ENCODE assay signal across 19 cellular contexts in genomic region chr11:34140149-34140548, GRCh38. TPM values are rescaled to one million over a fixed set of nuclear protein-coding genes. Genes with fewer than 3 reads are reported as not detected.
DNase-seq lines count a peak whose midpoint lies in the region; ATAC-seq, FAIRE-seq and TF ChIP-seq lines count a peak whose summit lies in the region.
"Had no signal": no experiment of that assay in that cellular context is flagged by ENCODE, and none has a peak within 500 bp of the region (broad histone marks: within the 10 kb centered on the region; RNA-seq: fewer than 3 reads in every experiment).

No MANE protein-coding gene starts in this region.

- no peak for TF ChIP-seq RAD21 in K562 (CRISPR knock-in tag; conservative IDR thresholded peaks at IDR 0.05 in 1 of 2, IDR thresholded peaks at IDR 0.05 in 1 of 2)

- CTCF ChIA-PET in K562 (lab: Yijun Ruan, JAX; ENCODE audit: low intra/inter-chr PET ratio) = no interaction called here

- no peak overlapping the region for H3K4me3 ChIP-seq in K562
- H3K4me3 ChIP-seq in bronchial epithelial cell (ENCODE audit: low read depth, low read length) = no peak overlapping the region
- H3K4me3 ChIP-seq in neuronal stem cell (ENCODE audit: low read length in 2 of 2) = no peak overlapping the region
- no peak overlapping the region for H3K4me3 ChIP-seq in upper lobe of right lung
- H3K4me3 ChIP-seq: GM12878, GM23248 had no signal

- H2BK120ac ChIP-seq in neuronal stem cell (ENCODE audit: low read depth, low read length) = no peak overlapping the region

- H4K8ac ChIP-seq in neuronal stem cell (ENCODE audit: low read depth, low read length) = no peak overlapping the region

- POLR2A ChIA-PET in K562 (lab: Yijun Ruan, JAX) = interaction anchor here (0.6 to 1.2 kb wide), 2 partner anchors 8 to 372 kb away, joined by 3 read pairs; no protein-coding TSS in a partner anchor

- no peak overlapping the region for H3K14ac ChIP-seq in neuronal stem cell (ENCODE audit: low read length)

- peak overlapping the region; percentile 27 for H3K23ac ChIP-seq in neuronal stem cell (ENCODE audit: low read depth, low read length, poor library complexity)

- H4K20me1 ChIP-seq in K562 (replicated peaks; ENCODE audit: control insufficient read depth, insufficient read depth, low read length) = no peaks in the 10 kb centered on the region

- no peak overlapping the region for H2BK12ac ChIP-seq in neuronal stem cell (ENCODE audit: low read length)

- no peak overlapping the region for H2AFZ ChIP-seq in K562 (ENCODE audit: low read depth, low read length)
- no peak overlapping the region for H2AFZ ChIP-seq in neuronal stem cell (ENCODE audit: low read length)
- H2AFZ ChIP-seq: GM23248 had no signal

- FAIRE-seq in K562 (lab: Jason Lieb, UNC) (no peak), bronchial epithelial cell (lab: Jason Lieb, UNC) (peak; percentile 7)
- FAIRE-seq: G401.6, GM12878, GM19239, H1 had no signal

- H3K79me2 ChIP-seq in K562 (ENCODE audit: control insufficient read depth, insufficient read depth, low read length) = no peaks in the 10 kb centered on the region

- intact Hi-C loops in K562 (cut with micrococcal nuclease) = no loop called here
- intact Hi-C loops in upper lobe of right lung (cut with DNase I) = no loop called here

- H3K79me1 ChIP-seq in neuronal stem cell (ENCODE audit: low read depth, low read length) = no peaks in the 10 kb centered on the region

- no peak for TF ChIP-seq EP300 in K562 (IDR thresholded peaks at IDR 0.05; ENCODE audit: low read length)

- no peak overlapping the region for H3K4ac ChIP-seq in neuronal stem cell (ENCODE audit: low read length)

- no peak overlapping the region for H2BK5ac ChIP-seq in neuronal stem cell (ENCODE audit: low read length)

- in situ Hi-C loops in K562 (cut with MboI) = no loop called here

- H3K9me1 ChIP-seq in K562 (ENCODE audit: control insufficient read depth, insufficient read depth, low read length) = peaks cover 2% of the 10 kb centered on the region

- no peak overlapping the region for H4K91ac ChIP-seq in neuronal stem cell (ENCODE audit: low read depth, low read length, poor library complexity)

- 96% methylated on average over 11 of the region's 11 CpGs for WGBS in K562 (ENCODE audit: insufficient coverage, low coverage, missing lambda C conversion rate)
- no CpG with 5 or more reads among the region's 11 CpGs for WGBS in neuronal stem cell (ENCODE audit: extremely low coverage in 2 of 2, insufficient read length in 2 of 2, insufficient replicate concordance in 1 of 2), 2 donors

- H3K36me3 ChIP-seq in K562 (ENCODE audit: control insufficient read depth, insufficient read depth, low read length) (peaks cover 99% of the 10 kb centered on the region), bronchial epithelial cell (ENCODE audit: control insufficient read depth, insufficient read depth, low read length) (peaks cover 54% of the 10 kb centered on the region), neuronal stem cell (replicated peaks in 1 of 2; ENCODE audit: control insufficient read depth in 2 of 2, insufficient read depth in 2 of 2, low read length in 2 of 2) (peaks cover 44 to 97% of the 10 kb centered on the region in 2 donors), upper lobe of right lung (peaks cover 99% of the 10 kb centered on the region)

- no peak for ATAC-seq in K562
- peak; percentile 20 for ATAC-seq in upper lobe of right lung
- no peak for ATAC-seq in HG03520 (IDR thresholded peaks at IDR 0.05; ENCODE audit: unreplicated experiment)
- ATAC-seq: GM12878 had no signal

- H2BK15ac ChIP-seq in neuronal stem cell (ENCODE audit: low read length) = no peak overlapping the region

- no peaks in the 10 kb centered on the region for H3K9me3 ChIP-seq in K562 (replicated peaks; ENCODE audit: control insufficient read depth, insufficient read depth, low read depth, low read length)
- H3K9me3 ChIP-seq in neuronal stem cell (replicated peaks in 1 of 2; ENCODE audit: control insufficient read depth in 2 of 2, insufficient read depth in 1 of 2, low read depth in 1 of 2, low read length in 2 of 2) = no peaks in the 10 kb centered on the region
- no peaks in the 10 kb centered on the region for H3K9me3 ChIP-seq in upper lobe of right lung

- H3K4me2 ChIP-seq in K562 (ENCODE audit: insufficient read depth, low read length) = no peak overlapping the region
- no peak overlapping the region for H3K4me2 ChIP-seq in neuronal stem cell (ENCODE audit: insufficient read depth, low read length, poor library complexity, severe bottlenecking)

- no peak overlapping the region for H3K9ac ChIP-seq in K562 (ENCODE audit: insufficient read depth in 1 of 2, low read depth in 2 of 2, low read length in 2 of 2)
- H3K9ac ChIP-seq in neuronal stem cell (ENCODE audit: low read depth, low read length, poor library complexity) = no peak overlapping the region
- H3K9ac ChIP-seq: GM23248 had no signal

- DNase-seq in K562 (ENCODE audit: extremely low read depth in 1 of 4, low spot score in 3 of 4) (no peak), bronchial epithelial cell (ENCODE audit: low read depth) (no peak), neuronal stem cell (ENCODE audit: low spot score) (no peak), upper lobe of right lung (no peak), ureter (ENCODE audit: low spot score) (no peak)
- DNase-seq: C1 segment of cervical spinal cord; Calu3; CD4-positive, alpha-beta memory T cell; COR-L47; DMS53; DND-41; GM23248; H7; HCEC 1CT had no signal

- TF ChIP-seq CTCF in K562 (IDR thresholded peaks at IDR 0.05 in 2 of 3, conservative IDR thresholded peaks at IDR 0.05 in 1 of 3; ENCODE audit: insufficient read depth in 2 of 3, low read depth in 1 of 3, low read length in 3 of 3) = no peak
- no peak for TF ChIP-seq CTCF in bronchial epithelial cell (IDR thresholded peaks at IDR 0.05; ENCODE audit: insufficient read depth, low read length, severe bottlenecking)
- no peak for TF ChIP-seq CTCF in upper lobe of right lung (IDR thresholded peaks at IDR 0.05)

- H3K27ac ChIP-seq in K562 (ENCODE audit: extremely low read depth, low read depth, low read length) (no peak overlapping the region), neuronal stem cell (replicated peaks; ENCODE audit: low read length) (no peak overlapping the region), upper lobe of right lung (no peak overlapping the region)
- H3K27ac ChIP-seq: GM23248 had no signal

- H3K4me1 ChIP-seq in K562 (replicated peaks in 1 of 2; ENCODE audit: control insufficient read depth in 2 of 2, insufficient read depth in 2 of 2, low read length in 2 of 2) (no peaks in the 10 kb centered on the region), neuronal stem cell (ENCODE audit: control insufficient read depth in 2 of 2, insufficient read depth in 1 of 2, low read depth in 1 of 2, low read length in 2 of 2) (peaks cover 0 to 18% of the 10 kb centered on the region in 2 donors), upper lobe of right lung (no peaks in the 10 kb centered on the region)

- no peaks in the 10 kb centered on the region for H3K27me3 ChIP-seq in K562 (ENCODE audit: control insufficient read depth in 2 of 2, insufficient read depth in 2 of 2, low read length in 2 of 2)
- no peaks in the 10 kb centered on the region for H3K27me3 ChIP-seq in bronchial epithelial cell (ENCODE audit: control insufficient read depth, insufficient read depth, low read length)
- no peaks in the 10 kb centered on the region for H3K27me3 ChIP-seq in neuronal stem cell (ENCODE audit: control insufficient read depth in 3 of 3, insufficient read depth in 3 of 3, low read depth in 1 of 3, low read length in 3 of 3)
- H3K27me3 ChIP-seq in upper lobe of right lung = no peaks in the 10 kb centered on the region

- no peak overlapping the region for H3K18ac ChIP-seq in neuronal stem cell (ENCODE audit: low read length)

- no peak overlapping the region for H2AK5ac ChIP-seq in neuronal stem cell (ENCODE audit: low read depth, low read length)

- no TSS peak for BruUV-seq in K562 (replicated peaks; lab: Mats Ljungman, UMichigan)

- no peak for TF ChIP-seq POLR2A in K562 (conservative IDR thresholded peaks at IDR 0.05)

TF ChIP-seq in K562, 482 proteins besides CTCF, POLR2A, EP300 and RAD21:
- TF ChIP-seq DPF2 (IDR thresholded peaks at IDR 0.05) = no peak
- no peak for TF ChIP-seq KDM4B (IDR thresholded peaks at IDR 0.05; ENCODE audit: borderline replicate concordance in 2 of 2, low read depth in 1 of 2)
- TF ChIP-seq POLR2G (IDR thresholded peaks at IDR 0.05; ENCODE audit: low read depth, low read length) = 0 out of 2 replicates have a peak, but pooled peaks have one; percentile 30

RNA-seq across cellular contexts. Expression of gene NAT10, which starts 34.7 kb away (rescaled TPM):
- 165 and 174 TPM in 2 replicates for total RNA-seq in K562 (2011; cell fraction: chromatin; rRNA removed; ENCODE audit: low replicate concordance)
- total RNA-seq in K562 (2011; cell fraction: nucleolus; rRNA removed) = 86.5 and 93.6 TPM in 2 replicates
- total RNA-seq in K562 (2011; cell fraction: nucleoplasm; rRNA removed) = 106 and 112 TPM in 2 replicates
- total RNA-seq in K562 (2014; rRNA removed) = 59.5 and 68.0 TPM in 2 replicates
- total RNA-seq in K562 (2014; rRNA removed; fragmentation: Illumina TruSeq; extraction: Trizol) = 69.0 and 71.1 TPM in 2 replicates
- 91.3 and 92.9 TPM in 2 replicates for total RNA-seq in K562 (2015; rRNA removed; fragmentation: Illumina TruSeq; extraction: Trizol)
- total RNA-seq in K562 (2021) = 125 and 127 TPM in 2 replicates
- 86.3 and 96.5 TPM in 2 replicates for polyA plus RNA-seq in K562 (2011; rRNA removed)
- 79.8 and 93.3 TPM in 2 replicates for polyA plus RNA-seq in K562 (2011; cell fraction: cytosol; rRNA removed)
- 120 and 143 TPM in 2 replicates for polyA plus RNA-seq in K562 (2011; cell fraction: nucleus; rRNA removed)
- polyA plus RNA-seq in K562 (2012) = 54.7 and 77.0 TPM in 2 replicates
- 91.3 and 98.2 TPM in 2 replicates for polyA plus RNA-seq in K562 (2014; fragmentation: Illumina TruSeq; extraction: Trizol)
- polyA plus RNA-seq in K562 (2014; fragmentation: Nextera tagmentation; extraction: Ambion mirVana) = 100 to 1,000 TPM in 1 of 2 experiments, 10 to 100 TPM in 1; 55.4 to 122 TPM
- polyA plus RNA-seq in K562 (2014; rRNA removed) = 62.4 and 73.4 TPM in 2 replicates
- 131 and 145 TPM in 2 replicates for polyA minus RNA-seq in K562 (2011; rRNA and poly(A)+ RNA removed)
- 100 and 108 TPM in 2 replicates for polyA minus RNA-seq in K562 (2011; cell fraction: cytosol; rRNA and poly(A)+ RNA removed)
- 60.0 and 82.5 TPM in 2 replicates for polyA minus RNA-seq in K562 (2011; cell fraction: nucleus; rRNA and poly(A)+ RNA removed)
- total RNA-seq in bronchial epithelial cell = 14.0 and 16.3 TPM in 2 replicates
- polyA plus RNA-seq in neuronal stem cell (2013, experiment 1 of 2) = 25.0 TPM
- 25.5 TPM for polyA plus RNA-seq in neuronal stem cell (2013, experiment 2 of 2)
- total RNA-seq in upper lobe of right lung = 42.9 TPM
- total RNA-seq in ureter = 79.8 TPM
